In genomic region chr3:13103416-13104058, GRCh38 we compare ENCODE assay signal across 24 cellular contexts. TPM values are rescaled to one million over a fixed set of nuclear protein-coding genes. Genes with fewer than 3 reads are reported as not detected.
A peak's percentile ranks its signal among the peaks of the same experiment; 100 is the strongest.
DNase-seq lines count a peak whose midpoint lies in the region; ATAC-seq, FAIRE-seq and TF ChIP-seq lines count a peak whose summit lies in the region.
"Had no signal": no experiment of that assay in that cellular context is flagged by ENCODE, and none has a peak within 500 bp of the region (broad histone marks: within the 10 kb centered on the region; RNA-seq: fewer than 3 reads in every experiment).

No MANE protein-coding gene starts in this region.

- FAIRE-seq in urothelium cell line (lab: Jason Lieb, UNC), result peak; percentile 56
- FAIRE-seq: A204.1 had no signal

- H2AK5ac ChIP-seq in mesenchymal stem cell (ENCODE audit: low read length, severe bottlenecking), result no peak overlapping the region

- H2BK12ac ChIP-seq in mesenchymal stem cell (ENCODE audit: low read length in 2 of 2), result no peak overlapping the region

- no peak for TF ChIP-seq CTCF in left ventricle myocardium inferior (IDR thresholded peaks at IDR 0.05; ENCODE audit: borderline replicate concordance)
- no peak for TF ChIP-seq CTCF in WERI-Rb-1 (IDR thresholded peaks at IDR 0.05; ENCODE audit: low read depth, low read length)
- no peak for TF ChIP-seq CTCF in prostate gland (IDR thresholded peaks at IDR 0.05)

- no peak overlapping the region for H4K8ac ChIP-seq in mesenchymal stem cell (ENCODE audit: low read length)

- H3K14ac ChIP-seq in mesenchymal stem cell (ENCODE audit: low read length in 2 of 2), result no peak overlapping the region

- no peak overlapping the region for H3K9ac ChIP-seq in mesenchymal stem cell (ENCODE audit: low read length)

- H3K79me1 ChIP-seq in mesenchymal stem cell (replicated peaks; ENCODE audit: low read length, poor library complexity, severe bottlenecking), result no peaks in the 10 kb centered on the region

- ATAC-seq in left ventricle myocardium superior, result no peak
- ATAC-seq in GM21825 (IDR thresholded peaks at IDR 0.05; ENCODE audit: unreplicated experiment), result no peak
- ATAC-seq: HCT116, SK-N-SH treated with all-trans-retinoic acid at 6 μM for 48 hours had no signal

- H3K27me3 ChIP-seq in left ventricle myocardium inferior (ENCODE audit: low read depth) (no peaks in the 10 kb centered on the region), WERI-Rb-1 (ENCODE audit: insufficient read depth, low read depth, severe bottlenecking) (no peaks in the 10 kb centered on the region), mesenchymal stem cell (ENCODE audit: control insufficient read depth in 1 of 2, insufficient read depth in 1 of 2, low read length in 2 of 2) (peaks cover 45 to 51% of the 10 kb centered on the region in 2 experiments), prostate gland (replicated peaks; ENCODE audit: insufficient read depth) (no peaks in the 10 kb centered on the region)
- H3K27me3 ChIP-seq: BE2C had no signal

- no peak overlapping the region for H3K4me2 ChIP-seq in mesenchymal stem cell (ENCODE audit: low read length, poor library complexity, severe bottlenecking)

- H3K4me3 ChIP-seq in left ventricle myocardium inferior (no peak overlapping the region), WERI-Rb-1 (ENCODE audit: low read depth, low read length) (no peak overlapping the region), mesenchymal stem cell (ENCODE audit: insufficient read depth in 1 of 2, low read depth in 1 of 2, low read length in 2 of 2) (no peak overlapping the region), prostate gland (no peak overlapping the region)

- H2BK15ac ChIP-seq in mesenchymal stem cell (ENCODE audit: low read depth, poor library complexity, severe bottlenecking), result no peak overlapping the region

- intact Hi-C loops in left ventricle myocardium superior (cut with micrococcal nuclease), result no loop called here
- intact Hi-C loops in left ventricle myocardium inferior (cut with micrococcal nuclease), result no loop called here
- intact Hi-C loops in prostate gland (cut with DNase I), result no loop called here

- H3K9me3 ChIP-seq in left ventricle myocardium inferior (replicated peaks) (no peaks in the 10 kb centered on the region), WERI-Rb-1 (ENCODE audit: severe bottlenecking) (no peaks in the 10 kb centered on the region), mesenchymal stem cell (ENCODE audit: control insufficient read depth, low read length) (no peaks in the 10 kb centered on the region), prostate gland (no peaks in the 10 kb centered on the region)
- H3K9me3 ChIP-seq: BE2C had no signal

- H3K4me1 ChIP-seq in left ventricle myocardium inferior (no peaks in the 10 kb centered on the region), mesenchymal stem cell (ENCODE audit: control insufficient read depth, insufficient read depth, low read depth, low read length) (peaks cover 3% of the 10 kb centered on the region), prostate gland (replicated peaks) (no peaks in the 10 kb centered on the region)
- H3K4me1 ChIP-seq: BE2C had no signal

- H3K4ac ChIP-seq in mesenchymal stem cell (ENCODE audit: low read depth in 1 of 2, low read length in 2 of 2), result no peak overlapping the region

- no peak overlapping the region for H3K27ac ChIP-seq in left ventricle myocardium inferior (replicated peaks)
- H3K27ac ChIP-seq in WERI-Rb-1, result peak overlapping the region; percentile 57
- no peak overlapping the region for H3K27ac ChIP-seq in mesenchymal stem cell (ENCODE audit: low read length, poor library complexity, severe bottlenecking)
- no peak overlapping the region for H3K27ac ChIP-seq in prostate gland
- H3K27ac ChIP-seq: RWPE1 had no signal

- no peak overlapping the region for H2AFZ ChIP-seq in mesenchymal stem cell (ENCODE audit: low read depth, low read length)

- no peak for TF ChIP-seq POLR2A in prostate gland (IDR thresholded peaks at IDR 0.05)

- H3K36me3 ChIP-seq in left ventricle myocardium inferior (no peaks in the 10 kb centered on the region), WERI-Rb-1 (no peaks in the 10 kb centered on the region; the same call in 1 of the 2 replicates), mesenchymal stem cell (ENCODE audit: control insufficient read depth in 1 of 2, insufficient read depth in 2 of 2, low read depth in 1 of 2, low read length in 2 of 2) (no peaks in the 10 kb centered on the region), prostate gland (no peaks in the 10 kb centered on the region)
- H3K36me3 ChIP-seq: BE2C had no signal

- H4K91ac ChIP-seq in mesenchymal stem cell (ENCODE audit: low read length), result peak overlapping the region; percentile 10

- H3K18ac ChIP-seq in mesenchymal stem cell (ENCODE audit: low read depth in 1 of 2, low read length in 2 of 2), result no peak overlapping the region

- no peak overlapping the region for H3K23ac ChIP-seq in mesenchymal stem cell (ENCODE audit: low read length in 2 of 2)

- WGBS in mesenchymal stem cell, result 89% methylated on average over 13 of the region's 13 CpGs
- WGBS in prostate gland, result 92% methylated on average over 13 of the region's 13 CpGs

- H2BK5ac ChIP-seq in mesenchymal stem cell (ENCODE audit: low read depth, low read length, poor library complexity, severe bottlenecking), result no peak overlapping the region

- H2BK120ac ChIP-seq in mesenchymal stem cell (ENCODE audit: low read depth, low read length), result no peak overlapping the region

- peak; percentile 11 for DNase-seq in left ventricle myocardium superior
- DNase-seq in left ventricle myocardium inferior, result no peak
- DNase-seq in WERI-Rb-1, result no peak
- DNase-seq in mesenchymal stem cell, result no peak
- no peak for DNase-seq in urothelium cell line (ENCODE audit: low spot score)
- DNase-seq in prostate gland (ENCODE audit: low spot score), result no peak
- no peak for DNase-seq in activated naive CD4-positive, alpha-beta T cell (lab: John Stamatoyannopoulos, UW)
- DNase-seq: BE2C; CD4-positive, CD25-positive, alpha-beta regulatory T cell; DMS79; GOT3; KBM-7; MM.1S; NCI-H1048; NCI-H1417 treated with DMSO at 0.1 percent for 48 hours; NCI-H187 treated with DMSO at 0.1 percent for 48 hours; NCI-H2227 treated with DMSO at 0.1 percent for 48 hours; NCI-H510A; NK-92 treated with Interleukin-12 subunit alpha and Interleukin-12 subunit beta, amount 100 ng/mL, for 24 hours had no signal

RNA-seq across cellular contexts. Expression of gene IQSEC1, which starts 30.3 kb away (rescaled TPM):
- total RNA-seq in left ventricle myocardium superior (95.1 TPM), left ventricle myocardium inferior (78.6 TPM), prostate gland (10 to 100 TPM; 58.2 to 94.2 TPM)
- 17.8 TPM for polyA plus RNA-seq in mesenchymal stem cell (2013, experiment 1 of 2)
- 17.1 TPM for polyA plus RNA-seq in mesenchymal stem cell (2013, experiment 2 of 2)
